In genomic region chr11:64258356-64258755, GRCh38 we compare ENCODE assay signal across 26 cellular contexts.
"Had no signal": no experiment of that assay in that cellular context is flagged by ENCODE, and none has a peak within 500 bp of the region (broad histone marks: within the 10 kb centered on the region; RNA-seq: fewer than 3 reads in every experiment).

No MANE protein-coding gene starts in this region.

- H3K4me1 Mint-ChIP-seq: nephron had no signal

- H3K4me1 ChIP-seq: neural progenitor cell, pancreas, right lobe of liver had no signal

- H3K27ac Mint-ChIP-seq: naive thymus-derived CD4-positive, alpha-beta T cell; natural killer cell; nephron; stimulated activated naive B cell treated with anti-CD40 and anti-IgM and Interleukin-4, amounts not matched to agents 10 μg/mL and 1 μg/mL and 100 μg/mL, for 72 hours; stimulated activated naive CD8-positive, alpha-beta T cell treated with anti-CD3 and anti-CD28 coated beads, Interleukin-15, Interleukin-2, amounts not matched to agents 100 ng/mL and 50 ng/mL, for 24 hours had no signal

- H3K27ac ChIP-seq: neural progenitor cell, pancreas, psoas muscle, right lobe of liver, sigmoid colon, stomach, thoracic aorta, thyroid gland, tibial nerve, upper lobe of left lung, vagina had no signal

- H3K4me3 ChIP-seq: neural progenitor cell, pancreas, psoas muscle, right lobe of liver, sigmoid colon, stomach, thoracic aorta, thyroid gland, tibial nerve, upper lobe of left lung, vagina had no signal

- H3K36me3 Mint-ChIP-seq: natural killer cell had no signal

- ATAC-seq: naive thymus-derived CD4-positive, alpha-beta T cell; natural killer cell; pancreas; psoas muscle; right cardiac atrium; right lobe of liver; stimulated activated effector memory CD8-positive, alpha-beta T cell treated with anti-CD3 and anti-CD28 coated beads, Interleukin-12 subunit alpha, Interleukin-12 subunit beta, amount 100 ng/mL, for 72 hours; stimulated activated naive B cell treated with anti-CD40 and anti-IgM and Interleukin-4, amounts not matched to agents 10 μg/mL and 1 μg/mL and 100 μg/mL, for 72 hours had no signal

- DNase-seq: naive thymus-derived CD4-positive, alpha-beta T cell; natural killer cell; occipital lobe; right lobe of liver; sigmoid colon; small intestine; stimulated activated CD4-positive, alpha-beta T cell treated with anti-CD3 and anti-CD28 coated beads, Interleukin-15, amount 100 ng/mL, for 24 hours; stimulated activated CD4-positive, alpha-beta T cell treated with anti-CD3 and anti-CD28 coated beads, Interleukin-2, amount 100 ng/mL, for 24 hours; stimulated activated CD4-positive, alpha-beta T cell treated with anti-CD3 and anti-CD28 coated beads, Interleukin-2, amount 100 ng/mL, for 48 hours; stimulated activated CD4-positive, alpha-beta T cell treated with anti-CD3 and anti-CD28 coated beads, Interleukin-4, amount 100 ng/mL, for 24 hours; stimulated activated naive B cell treated with anti-CD40 and anti-IgM and Interleukin-4, amounts not matched to agents 10 μg/mL and 1 μg/mL and 100 μg/mL, for 72 hours; stimulated activated naive CD4-positive, alpha-beta T cell treated with Interleukin-2 at 50 U/mL for 16 hours; stomach; thyroid gland; trophoblast cell had no signal

- H3K4me2 ChIP-seq: neural progenitor cell had no signal

- H2AFZ ChIP-seq: neural progenitor cell had no signal

- H3K36me3 ChIP-seq: neural progenitor cell had no signal

- H3K9me3 ChIP-seq: pancreas, psoas muscle, right lobe of liver, sigmoid colon, stomach, thoracic aorta, thyroid gland, tibial nerve, upper lobe of left lung, vagina had no signal

- H3K27me3 Mint-ChIP-seq: naive thymus-derived CD4-positive, alpha-beta T cell; stimulated activated naive B cell treated with anti-CD40 and anti-IgM and Interleukin-4, amounts not matched to agents 10 μg/mL and 1 μg/mL and 100 μg/mL, for 72 hours; stimulated activated naive CD8-positive, alpha-beta T cell treated with anti-CD3 and anti-CD28 coated beads, Interleukin-15, Interleukin-2, amounts not matched to agents 100 ng/mL and 50 ng/mL, for 24 hours had no signal

- H3K4me3 Mint-ChIP-seq: naive thymus-derived CD4-positive, alpha-beta T cell; natural killer cell; nephron; stimulated activated effector memory CD8-positive, alpha-beta T cell treated with anti-CD3 and anti-CD28 coated beads, Interleukin-12 subunit alpha, Interleukin-12 subunit beta, amount 100 ng/mL, for 72 hours; stimulated activated naive B cell treated with anti-CD40 and anti-IgM and Interleukin-4, amounts not matched to agents 10 μg/mL and 1 μg/mL and 100 μg/mL, for 72 hours; stimulated activated naive CD8-positive, alpha-beta T cell treated with anti-CD3 and anti-CD28 coated beads, Interleukin-15, Interleukin-2, amounts not matched to agents 100 ng/mL and 50 ng/mL, for 24 hours had no signal

- H3K27me3 ChIP-seq: neural progenitor cell, pancreas, right lobe of liver, sigmoid colon, stomach, thyroid gland, tibial nerve, upper lobe of left lung, vagina had no signal

- H3K9me3 Mint-ChIP-seq: naive thymus-derived CD4-positive, alpha-beta T cell; natural killer cell; nephron; neural progenitor cell; stimulated activated effector memory CD8-positive, alpha-beta T cell treated with anti-CD3 and anti-CD28 coated beads, Interleukin-12 subunit alpha, Interleukin-12 subunit beta, amount 100 ng/mL, for 72 hours; stimulated activated naive B cell treated with anti-CD40 and anti-IgM and Interleukin-4, amounts not matched to agents 10 μg/mL and 1 μg/mL and 100 μg/mL, for 72 hours; stimulated activated naive CD8-positive, alpha-beta T cell treated with anti-CD3 and anti-CD28 coated beads, Interleukin-15, Interleukin-2, amounts not matched to agents 100 ng/mL and 50 ng/mL, for 24 hours had no signal
